ENCODE assay signal across 8 cellular contexts in genomic region chr4:38663021-38663800, GRCh38. TPM values are rescaled to one million over a fixed set of nuclear protein-coding genes. Genes with fewer than 3 reads are reported as not detected.
DNase-seq lines count a peak whose midpoint lies in the region; ATAC-seq and TF ChIP-seq lines count a peak whose summit lies in the region.

No MANE protein-coding gene starts in this region.

- no peaks in the 10 kb centered on the region for H3K36me3 ChIP-seq in neuron (ENCODE audit: insufficient read depth, low read length)

- DNase-seq in D341Med (ENCODE audit: low spot score): peak; percentile 88
- DNase-seq in activated CD4-positive, CD25-positive, alpha-beta regulatory T cell treated with anti-CD3 and anti-CD28 coated beads, Interleukin-2, amount 50 U/mL, for 72 hours: peak; percentile 42
- DNase-seq in epithelial cell of proximal tubule (ENCODE audit: low read depth): no peak
- DNase-seq in RKO (ENCODE audit: low spot score): no peak
- no peak for DNase-seq in OCI-M1 (lab: John Stamatoyannopoulos, UW)

- peaks cover 34% of the 10 kb centered on the region for H3K4me1 ChIP-seq in neuron (ENCODE audit: insufficient read depth, low read length)

- TF ChIP-seq CTCF in epithelial cell of proximal tubule (conservative IDR thresholded peaks at IDR 0.05; ENCODE audit: low read depth, low read length): no peak

- ATAC-seq in GM19397 (IDR thresholded peaks at IDR 0.05; ENCODE audit: unreplicated experiment): peak; percentile 48
- peak; percentile 31 for ATAC-seq in HG03442 (IDR thresholded peaks at IDR 0.05; ENCODE audit: unreplicated experiment)

- H3K27me3 ChIP-seq in neuron (ENCODE audit: insufficient read depth, low read length): no peaks in the 10 kb centered on the region

- H2AFZ ChIP-seq in neuron (ENCODE audit: low read depth, low read length): no peak overlapping the region

- H3K9me3 ChIP-seq in neuron (ENCODE audit: low read length): no peaks in the 10 kb centered on the region

- peak overlapping the region; percentile 61 for H3K4me3 ChIP-seq in epithelial cell of proximal tubule (ENCODE audit: low read depth, low read length)
- H3K4me3 ChIP-seq in neuron (ENCODE audit: low read length): peak overlapping the region; percentile 96

RNA-seq across cellular contexts. Expression of gene KLF3, which starts 0.8 kb away (rescaled TPM):
- total RNA-seq in epithelial cell of proximal tubule: 23.0 and 28.0 TPM in 2 replicates

Comparison
In these comparisons a context has a peak if more than half of its experiments do, and no peak if none do; other contexts are left out.
1. DNase-seq: peak in D341Med (single experiment) and activated CD4-positive, CD25-positive, alpha-beta regulatory T cell treated with anti-CD3 and anti-CD28 coated beads, Interleukin-2, amount 50 U/mL, for 72 hours (single experiment); none in epithelial cell of proximal tubule (single experiment), RKO (single experiment) and OCI-M1 (single experiment).